In genomic region chr1:36863061-36863460, GRCh38 we compare ENCODE assay signal across 33 cellular contexts.
DNase-seq lines count a peak whose midpoint lies in the region; ATAC-seq and TF ChIP-seq lines count a peak whose summit lies in the region.
"Had no signal": no experiment of that assay in that cellular context is flagged by ENCODE, and none has a peak within 500 bp of the region (broad histone marks: within the 10 kb centered on the region; RNA-seq: fewer than 3 reads in every experiment).

No MANE protein-coding gene starts in this region.

- H3K4me1 ChIP-seq in left lung, result no peaks in the 10 kb centered on the region
- H3K4me1 ChIP-seq: A549; BLaER1; BLaER1 treated with 17β-estradiol and CSF1 and Interleukin-3, amounts not matched to agents 10 nM and 100 nM; Caco-2 had no signal

- peak; percentile 34 for ATAC-seq in left lung
- no peak for ATAC-seq in stimulated activated naive CD8-positive, alpha-beta T cell treated with anti-CD3 and anti-CD28 coated beads, Interleukin-15, Interleukin-2, amounts not matched to agents 100 U/mL and 50 U/mL, for 24 hours
- no peak for ATAC-seq in HG03439 (IDR thresholded peaks at IDR 0.05; ENCODE audit: unreplicated experiment)
- ATAC-seq: A549; CD8-positive, alpha-beta T cell had no signal

- H3K36me3 ChIP-seq in MG63 (no peaks in the 10 kb centered on the region), left lung (no peaks in the 10 kb centered on the region)
- H3K36me3 ChIP-seq: BLaER1; BLaER1 treated with 17β-estradiol and CSF1 and Interleukin-3, amounts not matched to agents 10 nM and 100 nM had no signal

- no peak for TF ChIP-seq CTCF in left lung (IDR thresholded peaks at IDR 0.05)

- H3K27me3 ChIP-seq in MG63, result no peaks in the 10 kb centered on the region
- peaks cover 0 to 50% of the 10 kb centered on the region in 2 donors for H3K27me3 ChIP-seq in left lung
- H3K27me3 ChIP-seq: BE2C; BLaER1; BLaER1 treated with 17β-estradiol and CSF1 and Interleukin-3, amounts not matched to agents 10 nM and 100 nM had no signal

- intact Hi-C loops in left lung (cut with DNase I), result no loop called here

- H3K27ac ChIP-seq in left lung, result no peak overlapping the region
- H3K27ac ChIP-seq: 22Rv1; A549; BLaER1; BLaER1 treated with 17β-estradiol and CSF1 and Interleukin-3, amounts not matched to agents 10 nM and 100 nM; C4-2B had no signal

- DNase-seq in Daoy (ENCODE audit: low read depth) (peak; percentile 63), HT1080 (ENCODE audit: low read depth) (peak; percentile 6), MG63 (peak; percentile 62), left lung (no peak), A172 (ENCODE audit: low spot score) (no peak), NCI-H146 treated with DMSO at 0.1 percent for 48 hours (lab: John Stamatoyannopoulos, UW; ENCODE audit: unreplicated experiment) (no peak)
- no peak for DNase-seq in stimulated activated naive CD8-positive, alpha-beta T cell treated with anti-CD3 and anti-CD28 coated beads, Interleukin-15, Interleukin-2, amounts not matched to agents 100 U/mL and 50 U/mL, for 24 hours
- DNase-seq: 8988T; ACHN; AML-193; BE2C; C1 segment of cervical spinal cord; Caco-2; Calu3; CD4-positive, alpha-beta memory T cell; CD4-positive, alpha-beta T cell; CD4-positive, CD25-positive, alpha-beta regulatory T cell; CD8-positive, alpha-beta memory T cell; CD8-positive, alpha-beta T cell; COR-L47; DMS 273 treated with DMSO at 0.1 percent for 48 hours; DMS153; DMS53; DMS79; DMS79 treated with DMSO at 0.1 percent for 48 hours; DND-41; EL had no signal

- H3K4me3 ChIP-seq in MG63 (no peak overlapping the region), left lung (no peak overlapping the region)
- H3K4me3 ChIP-seq: A549; BLaER1; BLaER1 treated with 17β-estradiol and CSF1 and Interleukin-3, amounts not matched to agents 10 nM and 100 nM had no signal

- no peaks in the 10 kb centered on the region for H3K9me3 ChIP-seq in MG63
- H3K9me3 ChIP-seq in left lung, result no peaks in the 10 kb centered on the region
- H3K9me3 ChIP-seq: A549; BE2C; BLaER1; BLaER1 treated with 17β-estradiol and CSF1 and Interleukin-3, amounts not matched to agents 10 nM and 100 nM; Caco-2 had no signal

Comparison
In these comparisons a context has a peak if more than half of its experiments do, and no peak if none do; other contexts are left out.
1. DNase-seq: peak in Daoy (single experiment), HT1080 (single experiment) and MG63 (single experiment); none in left lung (0 of 2), stimulated activated naive CD8-positive, alpha-beta T cell treated with anti-CD3 and anti-CD28 coated beads, Interleukin-15, Interleukin-2, amounts not matched to agents 100 U/mL and 50 U/mL, for 24 hours (single experiment), A172 (single experiment) and NCI-H146 treated with DMSO at 0.1 percent for 48 hours (single experiment).